In the genomic region with DNA sequence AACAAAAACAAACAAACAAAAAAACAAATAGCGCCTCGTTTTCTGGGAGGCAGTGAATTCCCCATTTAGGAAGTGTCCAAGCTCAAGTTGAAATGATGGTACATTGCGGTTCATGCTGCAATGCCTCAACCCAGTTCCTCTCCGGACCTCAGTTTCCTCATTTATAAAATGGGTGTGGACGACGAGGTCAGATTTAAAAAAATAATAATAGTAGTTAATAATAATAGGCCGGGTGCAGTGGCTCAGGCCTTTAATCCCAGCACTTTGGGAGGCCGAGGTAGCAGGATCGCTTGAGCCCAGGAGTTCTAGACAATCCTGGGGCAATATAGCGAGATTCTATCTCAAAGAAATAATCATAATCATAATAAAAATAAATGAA, we compare ENCODE assay signal across 1 cellular context.
TF ChIP-seq lines count a peak whose summit lies in the region.

No MANE protein-coding gene starts in this region.

TF ChIP-seq in endothelial cell of umbilical vein, 7 proteins besides CTCF, POLR2A, EP300 and RAD21:
- TF ChIP-seq MYC (IDR thresholded peaks at IDR 0.05; ENCODE audit: low read depth, low read length) (no peak), FOS (IDR thresholded peaks at IDR 0.05; ENCODE audit: borderline replicate concordance, insufficient read depth, low read length) (no peak)
